In genomic region chr12:70609739-70610491, GRCh38 we compare ENCODE assay signal across 8 cellular contexts. TPM values are rescaled to one million over a fixed set of nuclear protein-coding genes. Genes with fewer than 3 reads are reported as not detected.
DNase-seq lines count a peak whose midpoint lies in the region; ATAC-seq and TF ChIP-seq lines count a peak whose summit lies in the region.

No MANE protein-coding gene starts in this region.

- H3K4me3 ChIP-seq in HL-60 (replicated peaks; ENCODE audit: insufficient read depth, low read length): peak overlapping the region; percentile 32

- intact Hi-C loops in left cardiac atrium (cut with DNase I) (no loop called here), posterior vena cava (cut with DNase I) (no loop called here)

- DNase-seq in CD1c-positive myeloid dendritic cell (ENCODE audit: extremely low spot score) (peak; percentile 64), HL-60 (ENCODE audit: low read depth in 1 of 2, low spot score in 1 of 2) (peak in 1 of 2 experiments; percentile 48), left cardiac atrium (peak; percentile 75), posterior vena cava (ENCODE audit: low spot score) (peak; percentile 81), NCI-H1930 (lab: John Stamatoyannopoulos, UW) (no peak)
- DNase-seq in activated naive CD8-positive, alpha-beta T cell treated with anti-CD3 and anti-CD28 coated beads for 36 hours: peak; percentile 2

- no peaks in the 10 kb centered on the region for H3K9me3 Mint-ChIP-seq in activated naive CD8-positive, alpha-beta T cell treated with anti-CD3 and anti-CD28 coated beads for 36 hours

- peak overlapping the region; percentile 35 for H3K4me3 Mint-ChIP-seq in activated naive CD8-positive, alpha-beta T cell treated with anti-CD3 and anti-CD28 coated beads for 36 hours

- no peaks in the 10 kb centered on the region for H3K36me3 Mint-ChIP-seq in activated naive CD8-positive, alpha-beta T cell treated with anti-CD3 and anti-CD28 coated beads for 36 hours

- no peak for TF ChIP-seq CTCF in HL-60 (IDR thresholded peaks at IDR 0.05; ENCODE audit: insufficient read depth, low read length)

- H3K27me3 Mint-ChIP-seq in activated naive CD8-positive, alpha-beta T cell treated with anti-CD3 and anti-CD28 coated beads for 36 hours: peaks cover 48% of the 10 kb centered on the region

- peak; percentile 79 to 92 for ATAC-seq in left cardiac atrium
- ATAC-seq in HG03095 (IDR thresholded peaks at IDR 0.05; ENCODE audit: unreplicated experiment): no peak
- no peak for ATAC-seq in GM18519 (IDR thresholded peaks at IDR 0.05; ENCODE audit: low FRiP score, unreplicated experiment)

- peaks cover 27% of the 10 kb centered on the region for H3K27me3 ChIP-seq in HL-60 (ENCODE audit: insufficient read depth, poor library complexity, severe bottlenecking)

- H3K27ac Mint-ChIP-seq in activated naive CD8-positive, alpha-beta T cell treated with anti-CD3 and anti-CD28 coated beads for 36 hours: no peak overlapping the region

- no peak overlapping the region for H3K27ac ChIP-seq in HL-60 (replicated peaks)

- peaks cover 4% of the 10 kb centered on the region for H3K4me1 Mint-ChIP-seq in activated naive CD8-positive, alpha-beta T cell treated with anti-CD3 and anti-CD28 coated beads for 36 hours

RNA-seq across cellular contexts. Expression of gene PTPRB, which starts 27.3 kb away (rescaled TPM):
- not detected for total RNA-seq in activated naive CD8-positive, alpha-beta T cell treated with anti-CD3 and anti-CD28 coated beads for 36 hours
- total RNA-seq in left cardiac atrium (10 to 100 TPM; 33.5 to 50.4 TPM), posterior vena cava (10 to 100 TPM; 38.0 to 53.4 TPM)

Comparison
In these comparisons a context has a peak if more than half of its experiments do, and no peak if none do; other contexts are left out.
1. DNase-seq: peak in CD1c-positive myeloid dendritic cell (single experiment), activated naive CD8-positive, alpha-beta T cell treated with anti-CD3 and anti-CD28 coated beads for 36 hours (single experiment), left cardiac atrium (single experiment) and posterior vena cava (single experiment); none in NCI-H1930 (0 of 2).
2. ATAC-seq: peak in left cardiac atrium (2 of 2); none in HG03095 (single experiment) and GM18519 (single experiment).
3. RNA of gene PTPRB, which starts 27.3 kb away (total RNA-seq): 38.0 to 53.4 TPM in posterior vena cava and 33.5 to 50.4 TPM in left cardiac atrium; not detected in activated naive CD8-positive, alpha-beta T cell treated with anti-CD3 and anti-CD28 coated beads for 36 hours; every median in the first group is over 10 times any median in the second.